In the genomic region with DNA sequence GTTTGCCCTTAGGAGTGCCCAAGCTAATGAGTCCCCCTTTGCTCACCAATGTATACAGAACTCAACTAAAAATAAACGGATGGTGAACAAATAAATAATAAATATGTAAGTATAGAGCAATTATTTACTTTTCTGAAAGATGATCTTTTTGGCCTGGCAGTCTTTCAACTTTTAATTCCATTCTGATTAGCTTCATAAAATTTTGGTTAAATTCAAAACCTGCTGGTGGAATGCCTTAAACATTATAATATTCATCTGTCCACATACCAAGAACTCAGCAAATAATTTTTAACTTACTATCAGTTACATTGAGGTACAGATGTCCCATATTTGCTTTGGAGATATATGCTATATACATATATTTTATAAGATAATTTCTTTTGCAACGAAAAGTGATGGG, we compare ENCODE assay signal across 16 cellular contexts.
DNase-seq lines count a peak whose midpoint lies in the region; ATAC-seq and TF ChIP-seq lines count a peak whose summit lies in the region.
"Had no signal": no experiment of that assay in that cellular context is flagged by ENCODE, and none has a peak within 500 bp of the region (broad histone marks: within the 10 kb centered on the region; RNA-seq: fewer than 3 reads in every experiment).

No MANE protein-coding gene starts in this region.

- no peaks in the 10 kb centered on the region for H3K79me2 ChIP-seq in SU-DHL-6 (ENCODE audit: insufficient read depth, low read length)

- peaks cover 9% of the 10 kb centered on the region; the same call in 1 of the 2 replicates for H3F3A ChIP-seq in SU-DHL-6 (ENCODE audit: insufficient read depth)

- no peaks in the 10 kb centered on the region for H3K9me2 ChIP-seq in SU-DHL-6 (replicated peaks; ENCODE audit: insufficient read depth, low read length)

- H3K27me3 ChIP-seq in left ventricle myocardium inferior (ENCODE audit: low read depth) (no peaks in the 10 kb centered on the region), heart right ventricle (no peaks in the 10 kb centered on the region), SU-DHL-6 (ENCODE audit: low read length) (no peaks in the 10 kb centered on the region)

- H3K27ac ChIP-seq in left ventricle myocardium inferior (replicated peaks), result peak overlapping the region; percentile 64
- peak overlapping the region in 1 of 10 donors; percentile 83 for H3K27ac ChIP-seq in heart right ventricle
- peak overlapping the region; percentile 98; the same call in 1 of the 2 replicates for H3K27ac ChIP-seq in SU-DHL-6 (ENCODE audit: low read depth, low read length)

- H3K4me3 ChIP-seq in left ventricle myocardium inferior (no peak overlapping the region), heart right ventricle (no peak overlapping the region), SU-DHL-6 (ENCODE audit: insufficient read depth, low read length, poor library complexity, severe bottlenecking) (no peak overlapping the region)
- H3K4me3 ChIP-seq: GM12878 had no signal

- peaks cover 17% of the 10 kb centered on the region for H3K36me3 ChIP-seq in left ventricle myocardium inferior
- peaks cover 0 to 22% (median 0%) of the 10 kb centered on the region in 9 donors for H3K36me3 ChIP-seq in heart right ventricle
- H3K36me3 ChIP-seq in SU-DHL-6 (ENCODE audit: low read length), result no peaks in the 10 kb centered on the region

- intact Hi-C loops in left ventricle myocardium inferior (cut with micrococcal nuclease), result no loop called here
- intact Hi-C loops in heart right ventricle (cut with DNase I), result no loop called here

- no peak overlapping the region for H3K9ac ChIP-seq in SU-DHL-6 (ENCODE audit: low read length)

- DNase-seq in left ventricle myocardium inferior, result no peak
- no peak for DNase-seq in heart right ventricle
- peak; percentile 42 for DNase-seq in fibroblast of gingiva (ENCODE audit: low read depth)
- no peak for DNase-seq in DMS79 treated with DMSO at 0.1 percent for 48 hours (lab: John Stamatoyannopoulos, UW)
- no peak for DNase-seq in GM19240 (ENCODE audit: insufficient read length, low spot score)
- no peak for DNase-seq in NCI-H187 treated with DMSO at 0.1 percent for 48 hours (lab: John Stamatoyannopoulos, UW)
- DNase-seq: 8988T; AML-193; C1 segment of cervical spinal cord; Calu3; CD4-positive, alpha-beta T cell; DMS 273 treated with DMSO at 0.1 percent for 48 hours; GOT3; H9 had no signal

- H4K20me1 ChIP-seq in SU-DHL-6 (ENCODE audit: low read depth, low read length), result no peaks in the 10 kb centered on the region

- H3K4me2 ChIP-seq in SU-DHL-6 (ENCODE audit: low read depth, low read length, poor library complexity, severe bottlenecking), result no peak overlapping the region

- 85 to 89% methylated on average over 2 of the region's 2 CpGs for WGBS in heart right ventricle, 2 donors

- no peak for TF ChIP-seq CTCF in left ventricle myocardium inferior (IDR thresholded peaks at IDR 0.05; ENCODE audit: borderline replicate concordance)
- TF ChIP-seq CTCF in heart right ventricle (IDR thresholded peaks at IDR 0.05), result no peak
- no peak for TF ChIP-seq CTCF in SU-DHL-6 (IDR thresholded peaks at IDR 0.05; ENCODE audit: insufficient read depth, low read length, poor library complexity, severe bottlenecking)

- H3K9me3 ChIP-seq in left ventricle myocardium inferior (replicated peaks), result no peaks in the 10 kb centered on the region
- H3K9me3 ChIP-seq in heart right ventricle, result no peaks in the 10 kb centered on the region
- H3K9me3 ChIP-seq in SU-DHL-6 (ENCODE audit: insufficient read depth, low read length), result no peaks in the 10 kb centered on the region; the same call in 1 of the 2 replicates

- H3K4me1 ChIP-seq in left ventricle myocardium inferior (peaks cover 42% of the 10 kb centered on the region), heart right ventricle (peaks cover 0 to 67% (median 25%) of the 10 kb centered on the region in 9 donors)

- H2AFZ ChIP-seq in SU-DHL-6 (ENCODE audit: low read depth, low read length, severe bottlenecking), result peak overlapping the region; percentile 24

- ATAC-seq in heart right ventricle, result no peak
- ATAC-seq: GM12878 had no signal
